11 cellular contexts compared by ENCODE assay signal in the genomic region with DNA sequence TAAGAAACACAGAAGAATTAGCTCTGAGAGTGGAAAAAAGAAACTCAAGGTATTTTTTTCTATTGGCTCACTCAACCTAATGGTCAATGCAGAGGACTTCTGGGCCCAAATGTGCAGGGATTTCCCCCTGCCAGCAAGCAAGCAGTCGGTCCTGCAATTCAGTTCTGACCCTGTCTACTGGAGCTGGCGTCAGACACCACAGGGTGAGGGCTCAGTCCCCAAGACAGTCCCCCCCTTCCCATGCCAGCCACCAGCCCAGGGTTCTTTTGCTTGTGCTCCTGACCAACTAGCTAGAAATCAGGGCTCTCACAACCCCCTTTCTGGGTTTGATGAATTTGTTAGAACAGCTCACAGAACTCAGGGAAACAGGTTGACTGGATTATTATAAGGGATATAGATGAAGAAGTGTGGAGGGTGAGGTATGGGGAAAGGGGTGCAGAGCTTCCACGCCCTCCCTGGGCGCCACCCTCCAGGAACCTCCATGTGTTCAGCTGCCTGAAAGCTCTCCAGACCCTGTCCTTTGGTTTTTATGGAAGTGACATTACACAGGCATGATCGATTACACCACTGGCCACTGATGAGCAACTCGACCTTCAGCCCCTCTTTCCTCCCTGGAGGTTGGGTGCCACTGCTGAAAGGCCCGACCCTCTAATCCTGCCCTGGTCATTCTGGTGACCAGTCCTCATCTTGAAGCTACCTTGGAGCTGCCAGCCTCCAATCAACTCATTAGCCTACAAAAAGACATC. TPM values are rescaled to one million over a fixed set of nuclear protein-coding genes. Genes with fewer than 3 reads are reported as not detected.
DNase-seq lines count a peak whose midpoint lies in the region; ATAC-seq and TF ChIP-seq lines count a peak whose summit lies in the region.
"Had no signal": no experiment of that assay in that cellular context is flagged by ENCODE, and none has a peak within 500 bp of the region (broad histone marks: within the 10 kb centered on the region; RNA-seq: fewer than 3 reads in every experiment).

No MANE protein-coding gene starts in this region.

- ATAC-seq in heart right ventricle (peak in 1 of 8 donors; percentile 22), left cardiac atrium (no peak), upper lobe of right lung (no peak)

- 79 to 81% methylated on average over 7 of the region's 7 CpGs for WGBS in heart right ventricle, 2 donors

- peaks cover 0 to 100% (median 31%) of the 10 kb centered on the region in 9 donors for H3K36me3 ChIP-seq in heart right ventricle
- peaks cover 45 to 78% of the 10 kb centered on the region in 2 donors for H3K36me3 ChIP-seq in mucosa of rectum (ENCODE audit: control insufficient read depth in 2 of 2, insufficient read depth in 2 of 2, low read length in 2 of 2)
- peaks cover 88% of the 10 kb centered on the region for H3K36me3 ChIP-seq in upper lobe of right lung

- peak overlapping the region; percentile 10 to 41 for H3K9ac ChIP-seq in mucosa of rectum (ENCODE audit: low read depth in 1 of 2, low read length in 2 of 2)

- DNase-seq in heart right ventricle (no peak), left cardiac atrium (no peak), caudate nucleus (lab: John Stamatoyannopoulos, UW) (no peak), upper lobe of right lung (peak; percentile 23), NCI-H146 treated with DMSO at 0.1 percent for 48 hours (lab: John Stamatoyannopoulos, UW; ENCODE audit: unreplicated experiment) (no peak), iPS-NIHi7 (ENCODE audit: extremely low spot score) (no peak), NCI-H1048 (lab: John Stamatoyannopoulos, UW) (no peak)
- DNase-seq: NCI-H1930 had no signal

- H3K27ac ChIP-seq in heart right ventricle (peak overlapping the region; percentile 26 to 89 (median 80)), caudate nucleus (ENCODE audit: low read depth, low read length) (peak overlapping the region; percentile 100), mucosa of rectum (ENCODE audit: low read depth in 2 of 2, low read length in 2 of 2) (peak overlapping the region; percentile 43 to 76), upper lobe of right lung (peak overlapping the region; percentile 80)

- H3K4me3 ChIP-seq in heart right ventricle (peak overlapping the region in 1 of 10 donors; percentile 33), mucosa of rectum (ENCODE audit: low read length in 2 of 2) (peak overlapping the region in 1 of 2 donors; percentile 26), upper lobe of right lung (peak overlapping the region; percentile 6)
- H3K4me3 ChIP-seq: BLaER1, mucosa of descending colon had no signal

- H3K27me3 ChIP-seq in heart right ventricle (no peaks in the 10 kb centered on the region), mucosa of rectum (ENCODE audit: control insufficient read depth in 2 of 2, insufficient read depth in 2 of 2, low read length in 2 of 2) (no peaks in the 10 kb centered on the region), upper lobe of right lung (no peaks in the 10 kb centered on the region)
- H3K27me3 ChIP-seq: BLaER1 had no signal

- no peak for TF ChIP-seq CTCF in heart right ventricle (IDR thresholded peaks at IDR 0.05)
- TF ChIP-seq CTCF in upper lobe of right lung (IDR thresholded peaks at IDR 0.05), result no peak

- H3K4me1 ChIP-seq in heart right ventricle, result peaks cover 29 to 70% (median 62%) of the 10 kb centered on the region in 9 donors
- peaks cover 27 to 31% of the 10 kb centered on the region in 2 donors for H3K4me1 ChIP-seq in mucosa of rectum (ENCODE audit: control insufficient read depth in 2 of 2, insufficient read depth in 2 of 2, low read length in 2 of 2)
- peaks cover 27% of the 10 kb centered on the region for H3K4me1 ChIP-seq in upper lobe of right lung

- intact Hi-C loops in heart right ventricle (cut with DNase I), result no loop called here
- intact Hi-C loops in left cardiac atrium (cut with DNase I), result no loop called here
- intact Hi-C loops in upper lobe of right lung (cut with DNase I), result no loop called here

- H3K9me3 ChIP-seq in heart right ventricle (no peaks in the 10 kb centered on the region), mucosa of rectum (ENCODE audit: control insufficient read depth in 2 of 2, low read length in 2 of 2) (no peaks in the 10 kb centered on the region), upper lobe of right lung (no peaks in the 10 kb centered on the region)
- H3K9me3 ChIP-seq: BLaER1, mucosa of descending colon had no signal

RNA-seq across cellular contexts. Expression of gene PWP2, which starts 22.5 kb away (rescaled TPM):
- total RNA-seq in heart right ventricle, result 10 to 100 TPM in 1 of 10 donors, 1 to 10 TPM in 8, not detected in 1; 1.0 to 14.8 (median 6.5) TPM
- polyA plus RNA-seq in heart right ventricle, result 1 to 10 TPM; 2.3 to 5.4 TPM
- total RNA-seq in left cardiac atrium, result 1 to 10 TPM; 1.2 to 7.0 TPM
- total RNA-seq in upper lobe of right lung, result 9.9 TPM

RNA-seq across cellular contexts. Expression of gene GATD3, which starts 48.8 kb away (rescaled TPM):
- 100 to 1,000 TPM in 4 of 10 donors, 10 to 100 TPM in 5, 1 to 10 TPM in 1; 8.2 to 310 (median 20.2) TPM for total RNA-seq in heart right ventricle
- polyA plus RNA-seq in heart right ventricle, result 100 to 1,000 TPM in 1 of 2 donors, 10 to 100 TPM in 1; 15.9 to 116 TPM
- 10 to 100 TPM in 1 of 2 donors, 1 to 10 TPM in 1; 8.9 to 75.9 TPM for total RNA-seq in left cardiac atrium
- total RNA-seq in upper lobe of right lung, result 44.5 TPM
